ENCODE assay signal across 8 cellular contexts in the genomic region with DNA sequence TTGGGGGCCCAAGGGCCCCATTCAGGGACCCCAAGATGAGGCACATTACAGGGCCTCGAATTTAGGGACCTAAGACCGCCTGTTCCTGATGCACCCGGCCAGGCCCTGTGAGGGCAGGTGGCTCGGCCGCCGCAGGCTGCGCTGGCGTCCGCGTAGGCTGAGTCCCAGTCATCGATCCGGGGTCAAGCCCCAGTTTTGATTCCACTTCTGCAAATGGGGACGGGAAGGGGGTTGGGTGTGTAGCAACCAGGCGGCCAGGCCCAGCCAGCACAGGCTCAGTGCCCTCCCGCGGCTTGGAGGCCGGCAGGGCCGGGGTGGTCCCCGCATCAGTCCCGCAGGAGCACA. TPM values are rescaled to one million over a fixed set of nuclear protein-coding genes. Genes with fewer than 3 reads are reported as not detected.
DNase-seq lines count a peak whose midpoint lies in the region; ATAC-seq and TF ChIP-seq lines count a peak whose summit lies in the region.

No MANE protein-coding gene starts in this region.

- H3K9me3 Mint-ChIP-seq in neural progenitor cell = no peaks in the 10 kb centered on the region

- peaks cover 9% of the 10 kb centered on the region for H3K27me3 Mint-ChIP-seq in neural progenitor cell (ENCODE audit: insufficient read depth, low read depth)

- H3K4me1 Mint-ChIP-seq in neural progenitor cell = peaks cover 5% of the 10 kb centered on the region

- peak overlapping the region; percentile 74 for H3K4me2 ChIP-seq in KMS-11
- peak overlapping the region; percentile 68 for H3K4me2 ChIP-seq in neural progenitor cell

- H3K36me3 Mint-ChIP-seq in neural progenitor cell = no peaks in the 10 kb centered on the region

- no peaks in the 10 kb centered on the region for H3K79me2 ChIP-seq in KMS-11 (ENCODE audit: insufficient read depth, low read depth)
- H3K79me2 ChIP-seq in neural progenitor cell (ENCODE audit: low read depth) = no peaks in the 10 kb centered on the region

- H4K20me1 ChIP-seq in KMS-11 (ENCODE audit: insufficient read depth) = no peaks in the 10 kb centered on the region
- peaks cover 5% of the 10 kb centered on the region for H4K20me1 ChIP-seq in neural progenitor cell (ENCODE audit: low read depth)

- no peak overlapping the region for H3K27ac Mint-ChIP-seq in neural progenitor cell

- H3K36me3 ChIP-seq in KMS-11 (ENCODE audit: insufficient read depth) (no peaks in the 10 kb centered on the region), endocrine pancreas (ENCODE audit: control insufficient read depth, insufficient read depth, low read length) (no peaks in the 10 kb centered on the region), neural progenitor cell (no peaks in the 10 kb centered on the region)

- H3K27ac ChIP-seq in KMS-11 = peak overlapping the region; percentile 79
- H3K27ac ChIP-seq in neural progenitor cell = peak overlapping the region; percentile 6

- peak overlapping the region; percentile 62; the same call in 1 of the 2 replicates for H3K9ac ChIP-seq in KMS-11
- H3K9ac ChIP-seq in endocrine pancreas (ENCODE audit: control insufficient read depth, insufficient read depth, low read length) = peak overlapping the region; percentile 87
- H3K9ac ChIP-seq in neural progenitor cell = peak overlapping the region; percentile 60

- H3K9me3 ChIP-seq in endocrine pancreas (ENCODE audit: control insufficient read depth, low read length) (no peaks in the 10 kb centered on the region), neural progenitor cell (ENCODE audit: low read depth) (no peaks in the 10 kb centered on the region)

- peak; percentile 59 for ATAC-seq in GM18517 (IDR thresholded peaks at IDR 0.05; ENCODE audit: unreplicated experiment)
- no peak for ATAC-seq in GM21786 (IDR thresholded peaks at IDR 0.05; ENCODE audit: unreplicated experiment)

- no peaks in the 10 kb centered on the region for H3K27me3 ChIP-seq in KMS-11 (ENCODE audit: insufficient read depth, low read depth)
- H3K27me3 ChIP-seq in endocrine pancreas (ENCODE audit: control insufficient read depth, insufficient read depth, low read length) = no peaks in the 10 kb centered on the region
- H3K27me3 ChIP-seq in neural progenitor cell = no peaks in the 10 kb centered on the region

- H3F3A ChIP-seq in neural progenitor cell (ENCODE audit: low read depth) = no peaks in the 10 kb centered on the region

- H3K4me3 Mint-ChIP-seq in neural progenitor cell = peak overlapping the region; percentile 87

- peak overlapping the region; percentile 78; the same call in 1 of the 2 replicates for H2AFZ ChIP-seq in KMS-11 (ENCODE audit: low read depth)
- H2AFZ ChIP-seq in neural progenitor cell (replicated peaks) = peak overlapping the region; percentile 84

- peaks cover 6% of the 10 kb centered on the region for H3K4me1 ChIP-seq in KMS-11 (ENCODE audit: low read depth, poor library complexity, severe bottlenecking)
- no peaks in the 10 kb centered on the region for H3K4me1 ChIP-seq in endocrine pancreas (ENCODE audit: control insufficient read depth, insufficient read depth, low read length)
- no peaks in the 10 kb centered on the region for H3K4me1 ChIP-seq in neural progenitor cell

- H3K4me3 ChIP-seq in KMS-11 (IDR thresholded peaks at IDR 0.05; ENCODE audit: insufficient read depth, low read depth, low read length) (no peak overlapping the region), endocrine pancreas (ENCODE audit: control insufficient read depth, insufficient read depth, low read length) (peak overlapping the region; percentile 36), neural progenitor cell (peak overlapping the region; percentile 62)

- DNase-seq in neural progenitor cell (ENCODE audit: low spot score) (no peak), midbrain (lab: John Stamatoyannopoulos, UW) (no peak), NCI-H2171 (lab: John Stamatoyannopoulos, UW) (no peak), AML-193 (lab: John Stamatoyannopoulos, UW) (no peak)

- TF ChIP-seq CTCF in KMS-11 (conservative IDR thresholded peaks at IDR 0.05; ENCODE audit: low read depth, low read length) = no peak
- TF ChIP-seq CTCF in neural progenitor cell (IDR thresholded peaks at IDR 0.05) = no peak

RNA-seq across cellular contexts. Expression of a gene that starts 0.3 kb away (rescaled TPM):
- total RNA-seq in neural progenitor cell (ENCODE audit: low replicate concordance) = 17.4 and 40.0 TPM in 2 replicates
